ENCODE assay signal across 1 cellular context in genomic region chr12:15662303-15662980, GRCh38.
TF ChIP-seq lines count a peak whose summit lies in the region.

No MANE protein-coding gene starts in this region.

TF ChIP-seq in GM23338, 12 proteins besides CTCF, POLR2A, EP300 and RAD21 (continued from another document):
- TF ChIP-seq REST (IDR thresholded peaks at IDR 0.05; ENCODE audit: unreplicated experiment), result no peak
- no peak for TF ChIP-seq EZH2phosphoT487 (IDR thresholded peaks at IDR 0.05; ENCODE audit: unreplicated experiment)
- no peak for TF ChIP-seq STAT1 (IDR thresholded peaks at IDR 0.05; ENCODE audit: unreplicated experiment)
- no peak for TF ChIP-seq ZNF331 (CRISPR knock-in tag; IDR thresholded peaks at IDR 0.05; ENCODE audit: low read depth)
